Comparison of ENCODE assay signal across 9 cellular contexts in the genomic region with DNA sequence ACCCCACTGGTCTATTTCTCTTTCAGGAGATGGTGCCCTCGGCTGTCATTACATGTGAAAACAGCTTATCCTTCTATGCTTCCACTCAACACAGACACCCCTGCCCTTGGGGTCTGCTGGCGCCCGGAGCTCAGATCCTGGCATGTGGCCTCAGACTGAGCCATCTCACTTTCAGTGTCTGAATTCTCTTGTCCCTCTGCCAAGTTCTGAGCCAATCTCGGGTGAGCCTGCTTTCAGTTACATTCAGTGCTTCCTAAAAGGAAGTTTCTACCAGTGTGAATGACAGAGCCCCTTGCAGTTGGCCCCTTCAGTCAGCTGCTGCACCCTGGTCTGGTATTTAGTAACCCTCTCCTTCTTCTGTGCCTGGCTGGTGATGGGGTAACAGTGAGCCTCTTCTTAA.
DNase-seq lines count a peak whose midpoint lies in the region; ATAC-seq and TF ChIP-seq lines count a peak whose summit lies in the region.
"Had no signal": no experiment of that assay in that cellular context is flagged by ENCODE, and none has a peak within 500 bp of the region (broad histone marks: within the 10 kb centered on the region; RNA-seq: fewer than 3 reads in every experiment).

No MANE protein-coding gene starts in this region.

- H3K9ac ChIP-seq in HUES6 (ENCODE audit: low read length), result no peak overlapping the region

- DNase-seq in AG04450 (ENCODE audit: low read depth, low spot score) (no peak), astrocyte of the spinal cord (ENCODE audit: low read depth, low spot score) (peak; percentile 71), kidney tubule cell (ENCODE audit: low spot score) (peak; percentile 45), LoVo (ENCODE audit: low spot score) (no peak)
- DNase-seq: effector CD8-positive, alpha-beta T cell had no signal

- in situ Hi-C loops in astrocyte of the spinal cord (cut with HindIII; ENCODE audit: low sequenced_read_pairs), result no loop called here

- CTCF ChIA-PET in AG04450 (lab: Charles Lee), result interaction anchor here (1.0 kb wide), 1 partner anchor 14 kb away, joined by 3 read pairs; no protein-coding TSS in a partner anchor

- peaks cover 41% of the 10 kb centered on the region for H3K4me1 ChIP-seq in HUES6 (ENCODE audit: control insufficient read depth, insufficient read depth, low read length)

- H3K9me3 ChIP-seq in AG04450 (ENCODE audit: control insufficient read depth, insufficient read depth, low read length) (no peaks in the 10 kb centered on the region), HUES6 (ENCODE audit: control insufficient read depth, insufficient read depth, low read depth, low read length) (no peaks in the 10 kb centered on the region)

- H3K27ac ChIP-seq in AG04450 (ENCODE audit: low read depth, low read length) (peak overlapping the region; percentile 13), HUES6 (ENCODE audit: low read depth, low read length) (peak overlapping the region; percentile 10; the same call in 1 of the 2 replicates)

- peak overlapping the region; percentile 14; the same call in 1 of the 2 replicates for H3K4me3 ChIP-seq in AG04450 (ENCODE audit: low read depth, low read length)
- peak overlapping the region; percentile 5; the same call in 1 of the 2 replicates for H3K4me3 ChIP-seq in HUES6 (ENCODE audit: low read depth, low read length)
- H3K4me3 ChIP-seq in astrocyte of the spinal cord (ENCODE audit: low read depth, low read length), result no peak overlapping the region

- H3K27me3 ChIP-seq in AG04450 (ENCODE audit: control insufficient read depth, insufficient read depth, low read length), result no peaks in the 10 kb centered on the region
- H3K27me3 ChIP-seq in HUES6 (ENCODE audit: control insufficient read depth, insufficient read depth, low read length), result no peaks in the 10 kb centered on the region

- no peak for ATAC-seq in HG03565 (IDR thresholded peaks at IDR 0.05; ENCODE audit: unreplicated experiment)
- no peak for ATAC-seq in GM18870 (IDR thresholded peaks at IDR 0.05; ENCODE audit: unreplicated experiment)
- no peak for ATAC-seq in GM19324 (IDR thresholded peaks at IDR 0.05; ENCODE audit: low FRiP score, unreplicated experiment)

- no peaks in the 10 kb centered on the region for H3K36me3 ChIP-seq in HUES6 (ENCODE audit: control insufficient read depth, insufficient read depth, low read length)

- TF ChIP-seq CTCF in AG04450 (IDR thresholded peaks at IDR 0.05; ENCODE audit: low read depth, low read length) (no peak), astrocyte of the spinal cord (IDR thresholded peaks at IDR 0.05; ENCODE audit: low read depth, low read length) (no peak)

- POLR2A ChIA-PET in AG04450 (lab: Yijun Ruan, JAX), result no interaction called here

Comparison
In these comparisons a context has a peak if more than half of its experiments do, and no peak if none do; other contexts are left out.
1. DNase-seq: peak in astrocyte of the spinal cord (single experiment) and kidney tubule cell (single experiment); none in AG04450 (single experiment) and LoVo (single experiment).